Comparison of ENCODE assay signal across 8 cellular contexts in the genomic region with DNA sequence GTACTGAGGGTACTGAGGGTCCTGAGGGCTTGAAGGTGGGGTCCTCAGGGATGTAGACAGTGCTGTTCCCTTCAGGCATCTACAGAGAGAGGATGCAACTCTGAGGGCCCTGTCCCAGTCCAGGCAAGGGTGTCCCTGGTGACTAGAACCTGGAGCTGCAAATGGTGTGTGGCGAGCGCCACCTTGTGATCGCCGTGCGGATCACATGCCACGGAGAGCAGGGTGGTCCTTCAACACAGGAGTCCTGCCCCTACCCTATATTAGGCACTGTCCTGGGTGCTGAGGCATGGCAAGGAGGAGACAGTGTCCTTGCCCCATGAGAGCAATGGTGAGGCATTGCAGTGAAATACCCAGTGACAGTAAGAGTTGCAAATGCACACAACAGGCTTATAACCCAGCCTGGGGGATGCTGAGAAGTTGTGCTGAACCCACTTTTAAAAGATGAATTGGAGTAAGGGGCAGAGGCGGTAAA. TPM values are rescaled to one million over a fixed set of nuclear protein-coding genes. Genes with fewer than 3 reads are reported as not detected.
A peak's percentile ranks its signal among the peaks of the same experiment; 100 is the strongest.
DNase-seq lines count a peak whose midpoint lies in the region; ATAC-seq, FAIRE-seq and TF ChIP-seq lines count a peak whose summit lies in the region.

No MANE protein-coding gene starts in this region.

- peak; percentile 91 for TF ChIP-seq CTCF in Calu3 (IDR thresholded peaks at IDR 0.05; ENCODE audit: unreplicated experiment)

- DNase-seq in Calu3 (peak; percentile 83), NCI-H226 (peak; percentile 33), left ventricle myocardium superior (peak; percentile 36), small intestine (peak; percentile 54), amniotic stem cell (lab: John Stamatoyannopoulos, UW) (no peak)
- peak; percentile 71 to 76 for DNase-seq in activated T-cell treated with anti-CD3 and anti-CD28 coated beads, Interleukin-2, amount 50 U/mL, for 48 hours

- no peaks in the 10 kb centered on the region for H3K36me3 Mint-ChIP-seq in Calu3 (ENCODE audit: insufficient read depth, unreplicated experiment)

- no peak overlapping the region for H3K27ac Mint-ChIP-seq in Calu3 (ENCODE audit: unreplicated experiment)

- CTCF ChIA-PET in Calu3 (lab: Charles Lee), result interaction anchor here (0.6 to 3.4 kb wide), 10 partner anchors 11 to 266 kb away, joined by 3 to 50 read pairs (median 4); no protein-coding TSS in a partner anchor

- no peak for FAIRE-seq in small intestine (lab: Jason Lieb, UNC)

- peak; percentile 65 for ATAC-seq in GM21390 (IDR thresholded peaks at IDR 0.05; ENCODE audit: unreplicated experiment)
- peak; percentile 54 for ATAC-seq in left ventricle myocardium superior
- no peak for ATAC-seq in HG02981 (IDR thresholded peaks at IDR 0.05; ENCODE audit: unreplicated experiment)

- no peaks in the 10 kb centered on the region for H3K36me3 ChIP-seq in small intestine (ENCODE audit: control insufficient read depth in 2 of 2, insufficient read depth in 2 of 2, low read length in 2 of 2)

- H3K4me1 Mint-ChIP-seq in Calu3 (ENCODE audit: low read depth, unreplicated experiment), result no peaks in the 10 kb centered on the region

- 2 to 8% (median 3%) methylated on average over 7 of the region's 7 CpGs for WGBS in small intestine, 3 donors

- H3K4me3 Mint-ChIP-seq in Calu3 (ENCODE audit: low read depth, unreplicated experiment), result no peak overlapping the region

- no peak overlapping the region for H3K27ac ChIP-seq in small intestine (ENCODE audit: low read depth in 1 of 2, low read length in 1 of 2)

- no peaks in the 10 kb centered on the region for H3K9me3 ChIP-seq in small intestine (ENCODE audit: control insufficient read depth, low read depth)

- H3K4me3 ChIP-seq in small intestine (ENCODE audit: low read depth in 1 of 2, low read length in 2 of 2), result no peak overlapping the region

- H3K27me3 Mint-ChIP-seq in Calu3 (ENCODE audit: unreplicated experiment), result peaks cover 92% of the 10 kb centered on the region

- no TSS peak for BruUV-seq in Calu3 (replicated peaks; lab: Mats Ljungman, UMichigan)

- no peaks in the 10 kb centered on the region for H3K4me1 ChIP-seq in small intestine (ENCODE audit: control insufficient read depth in 2 of 2, insufficient read depth in 1 of 2, low read depth in 1 of 2, low read length in 1 of 2)

- H3K27me3 ChIP-seq in small intestine (ENCODE audit: control insufficient read depth in 2 of 2, insufficient read depth in 2 of 2, low read length in 2 of 2), result peaks cover 0 to 2% of the 10 kb centered on the region in 2 donors

- H3K9me3 Mint-ChIP-seq in Calu3 (ENCODE audit: low read depth, unreplicated experiment), result no peaks in the 10 kb centered on the region

- intact Hi-C loops in Calu3 (cut with micrococcal nuclease; ENCODE audit: unreplicated experiment) (loop anchor here (1.0 kb wide), 1 partner anchor 117 kb away; no protein-coding TSS in a partner anchor), left ventricle myocardium superior (cut with micrococcal nuclease) (no loop called here)

RNA-seq across cellular contexts. Expression of gene RHCG, which starts 23.6 kb away (rescaled TPM):
- total RNA-seq in Calu3 (2022), result 0.59 and 1.1 TPM in 2 replicates
- not detected for total RNA-seq in left ventricle myocardium superior
- polyA plus RNA-seq in small intestine, result 1 to 10 TPM in 2 of 3 donors, under 1 TPM in 1; 0.81 to 2.2 (median 1.9) TPM
